Comparison of ENCODE assay signal across 18 cellular contexts in the genomic region with DNA sequence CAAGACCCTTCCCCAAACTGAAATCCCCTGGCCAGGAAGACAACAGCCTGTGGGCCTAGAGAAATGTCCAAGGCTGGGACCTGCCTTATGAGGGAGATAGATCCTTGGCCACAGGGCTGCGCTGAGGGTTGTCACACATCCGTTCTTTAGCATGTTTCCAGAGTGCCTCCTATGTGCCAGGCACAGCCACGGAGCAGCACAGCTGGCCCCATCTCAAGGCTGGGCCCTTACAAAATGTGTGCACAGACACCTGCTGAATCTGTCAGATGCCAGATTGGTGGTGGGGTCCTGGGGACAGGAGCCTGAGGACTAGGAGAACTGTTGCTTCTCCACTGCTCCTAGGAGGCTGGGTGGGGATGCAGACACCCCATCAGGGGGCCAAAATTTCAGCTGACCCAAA. TPM values are rescaled to one million over a fixed set of nuclear protein-coding genes. Genes with fewer than 3 reads are reported as not detected.
"Had no signal": no experiment of that assay in that cellular context is flagged by ENCODE, and none has a peak within 500 bp of the region (broad histone marks: within the 10 kb centered on the region; RNA-seq: fewer than 3 reads in every experiment).

No MANE protein-coding gene starts in this region.

- H3K36me3 ChIP-seq: brain microvascular endothelial cell, left lung had no signal

- H3K9me3 ChIP-seq: left lung, mucosa of descending colon, psoas muscle had no signal

- H3K9me3 Mint-ChIP-seq: activated T-cell treated with anti-CD3 and anti-CD28 coated beads, Interleukin-2, amount 50 U/mL, for 4 hours; neural crest cell; stimulated activated naive B cell treated with anti-CD40 and anti-IgM and Interleukin-4, amounts not matched to agents 10 μg/mL and 1 μg/mL and 100 μg/mL, for 72 hours had no signal

- ATAC-seq: activated T-cell treated with anti-CD3 and anti-CD28 coated beads, Interleukin-2, amount 50 U/mL, for 4 hours; left lung; mucosa of descending colon; psoas muscle; right cardiac atrium; stimulated activated naive B cell treated with anti-CD40 and anti-IgM and Interleukin-4, amounts not matched to agents 10 μg/mL and 1 μg/mL and 100 μg/mL, for 72 hours had no signal

- H3K4me3 ChIP-seq: left lung, mucosa of descending colon, psoas muscle had no signal

- H3K27me3 ChIP-seq: brain microvascular endothelial cell had no signal

- H3K27ac ChIP-seq: brain microvascular endothelial cell, left lung, psoas muscle had no signal

- H3K4me1 Mint-ChIP-seq: naive B cell had no signal

- DNase-seq: activated CD4-positive, alpha-beta T cell treated with anti-CD3 and anti-CD28 coated beads, Interleukin-2, amount 50 U/mL, for 1 hour; activated CD8-positive, alpha-beta memory T cell treated with anti-CD3 and anti-CD28 coated beads, Interleukin-2, amount 50 U/mL, for 4 hours; activated naive CD4-positive, alpha-beta T cell treated with anti-CD3 and anti-CD28 coated beads, Interleukin-2, amount 50 U/mL, for 16 hours; activated T-cell treated with anti-CD3 and anti-CD28 coated beads, Interleukin-2, amount 50 U/mL, for 4 hours; aorta; brain microvascular endothelial cell; central memory CD4-positive, alpha-beta T cell; mucosa of descending colon; naive B cell; psoas muscle; small intestine; stimulated activated CD4-positive, alpha-beta T cell treated with anti-CD3 and anti-CD28 coated beads, Interleukin-4, amount 100 ng/mL, for 24 hours; stimulated activated naive B cell treated with anti-CD40 and anti-IgM and Interleukin-4, amounts not matched to agents 10 μg/mL and 1 μg/mL and 100 μg/mL, for 72 hours; T1000 had no signal

- H3K4me1 ChIP-seq: left lung, psoas muscle had no signal

- H3K4me3 Mint-ChIP-seq: activated T-cell treated with anti-CD3 and anti-CD28 coated beads, Interleukin-2, amount 50 U/mL, for 4 hours; neural crest cell; stimulated activated naive B cell treated with anti-CD40 and anti-IgM and Interleukin-4, amounts not matched to agents 10 μg/mL and 1 μg/mL and 100 μg/mL, for 72 hours had no signal

- H3K36me3 Mint-ChIP-seq: naive B cell; stimulated activated naive B cell treated with anti-CD40 and anti-IgM and Interleukin-4, amounts not matched to agents 10 μg/mL and 1 μg/mL and 100 μg/mL, for 72 hours had no signal

- H3K27ac Mint-ChIP-seq: stimulated activated naive B cell treated with anti-CD40 and anti-IgM and Interleukin-4, amounts not matched to agents 10 μg/mL and 1 μg/mL and 100 μg/mL, for 72 hours had no signal

RNA-seq across cellular contexts. Expression of gene GRIK4, which starts 11.2 kb away (rescaled TPM):
- total RNA-seq: aorta; T-helper 1 cell treated with Interleukin-12 subunit alpha and Interleukin-12 subunit beta and Interleukin-4 antibody, amounts not matched to agents 30 ng/mL and 1 ng/mL, for 36 hours had no signal
